ENCODE assay signal across 25 cellular contexts in the genomic region with DNA sequence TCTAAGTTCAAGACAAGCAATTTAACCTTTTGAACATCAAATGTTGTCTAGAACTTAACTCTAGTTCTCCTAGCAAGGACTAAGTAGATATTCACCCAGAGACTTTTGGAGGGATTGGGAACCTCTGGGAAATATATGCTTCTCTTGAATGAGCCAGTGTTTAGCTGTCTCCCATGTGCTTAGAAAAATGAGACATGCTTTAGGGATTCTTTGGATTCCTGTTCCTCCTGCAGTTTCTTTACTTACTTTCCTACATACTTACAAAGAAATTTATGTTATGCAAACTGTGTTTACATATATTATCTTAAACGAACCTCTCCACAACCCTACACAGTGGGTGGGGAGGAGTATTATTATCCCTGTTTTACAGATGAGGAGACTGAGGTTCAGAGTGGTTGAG. TPM values are rescaled to one million over a fixed set of nuclear protein-coding genes. Genes with fewer than 3 reads are reported as not detected.
"Had no signal": no experiment of that assay in that cellular context is flagged by ENCODE, and none has a peak within 500 bp of the region (broad histone marks: within the 10 kb centered on the region; RNA-seq: fewer than 3 reads in every experiment).

No MANE protein-coding gene starts in this region.

- H3K4me3 ChIP-seq: ovary, psoas muscle, stomach, thoracic aorta, thyroid gland, tibial nerve, upper lobe of left lung, vagina had no signal

- H3K4me1 ChIP-seq: parathyroid adenoma, psoas muscle, stomach, thyroid gland, tibial nerve, upper lobe of left lung, vagina had no signal

- H2AFZ ChIP-seq: parathyroid adenoma had no signal

- ATAC-seq: naive thymus-derived CD8-positive, alpha-beta T cell; psoas muscle; right cardiac atrium; stimulated activated effector memory CD8-positive, alpha-beta T cell treated with anti-CD3 and anti-CD28 coated beads, Interleukin-12 subunit alpha, Interleukin-12 subunit beta, amount 100 ng/mL, for 72 hours; stimulated activated naive B cell treated with anti-CD40 and anti-IgM and Interleukin-4, amounts not matched to agents 10 μg/mL and 1 μg/mL and 100 μg/mL, for 72 hours had no signal

- H3K79me2 ChIP-seq: parathyroid adenoma had no signal

- H3K36me3 ChIP-seq: neutrophil, ovary, stomach, thoracic aorta, thyroid gland, tibial nerve, upper lobe of left lung, vagina had no signal

- DNase-seq: naive thymus-derived CD8-positive, alpha-beta T cell; nephron progenitor cell; occipital lobe; ovary; posterior cingulate gyrus; psoas muscle; right cardiac atrium; small intestine; stimulated activated CD4-positive, alpha-beta T cell treated with anti-CD3 and anti-CD28 coated beads, Interleukin-15, amount 100 ng/mL, for 24 hours; stimulated activated CD4-positive, alpha-beta T cell treated with anti-CD3 and anti-CD28 coated beads, Interleukin-2, amount 100 ng/mL, for 24 hours; stimulated activated CD4-positive, alpha-beta T cell treated with anti-CD3 and anti-CD28 coated beads, Interleukin-2, amount 100 ng/mL, for 48 hours; stimulated activated CD4-positive, alpha-beta T cell treated with anti-CD3 and anti-CD28 coated beads, Interleukin-4, amount 100 ng/mL, for 24 hours; stimulated activated naive B cell treated with anti-CD40 and anti-IgM and Interleukin-4, amounts not matched to agents 10 μg/mL and 1 μg/mL and 100 μg/mL, for 72 hours; stimulated activated naive CD4-positive, alpha-beta T cell treated with Interleukin-2 at 50 U/mL for 16 hours; stomach; thyroid gland; upper lobe of left lung had no signal

- H3K27ac ChIP-seq: neutrophil, ovary, parathyroid adenoma, psoas muscle, stomach, thoracic aorta, thyroid gland, tibial nerve, upper lobe of left lung, vagina had no signal

- H3K9ac ChIP-seq: parathyroid adenoma had no signal

- H3K27me3 ChIP-seq: neutrophil, ovary, stomach, thyroid gland, tibial nerve, upper lobe of left lung, vagina had no signal

- H3K9me3 ChIP-seq: neutrophil, ovary, thyroid gland, vagina had no signal

- FAIRE-seq: small intestine, urothelium cell line had no signal

RNA-seq across cellular contexts. Expression of a gene that starts 54.4 kb away (rescaled TPM):
- total RNA-seq: renal cortical epithelial cell had no signal
- polyA plus RNA-seq: naive thymus-derived CD8-positive, alpha-beta T cell had no signal
